Comparison of ENCODE assay signal across 8 cellular contexts in genomic region chr6:111604259-111605099, GRCh38. TPM values are rescaled to one million over a fixed set of nuclear protein-coding genes. Genes with fewer than 3 reads are reported as not detected.
DNase-seq lines count a peak whose midpoint lies in the region; ATAC-seq and TF ChIP-seq lines count a peak whose summit lies in the region.

No MANE protein-coding gene starts in this region.

- ATAC-seq in GM21529 (IDR thresholded peaks at IDR 0.05; ENCODE audit: unreplicated experiment) (no peak), SK-N-SH treated with all-trans-retinoic acid at 6 μM for 48 hours (no peak)

- H3K4me1 Mint-ChIP-seq in HFFc6 (ENCODE audit: low read depth) (peaks cover 82% of the 10 kb centered on the region), progenitor cell of endocrine pancreas (ENCODE audit: low read depth) (peaks cover 53% of the 10 kb centered on the region)

- H3K4me1 ChIP-seq in adrenal gland (replicated peaks in 1 of 2) (peaks cover 38 to 58% of the 10 kb centered on the region in 2 donors), right atrium auricular region (peaks cover 0 to 61% of the 10 kb centered on the region in 2 donors)

- H3K9me3 ChIP-seq in adrenal gland (replicated peaks in 1 of 3) (no peaks in the 10 kb centered on the region), right atrium auricular region (no peaks in the 10 kb centered on the region)

- TF ChIP-seq POLR2A in adrenal gland (IDR thresholded peaks at IDR 0.05), result peak; percentile 26 to 47

- H3K36me3 ChIP-seq in adrenal gland (replicated peaks in 1 of 2) (no peaks in the 10 kb centered on the region), right atrium auricular region (no peaks in the 10 kb centered on the region)

- WGBS in adrenal gland, 4 donors, result 13 to 35% (median 18%) methylated on average over 7 of the region's 7 CpGs

- TF ChIP-seq CTCF in AG09309 (IDR thresholded peaks at IDR 0.05; ENCODE audit: control insufficient read depth, insufficient read depth, low read depth, low read length, missing control alignments) (no peak), HFFc6 (IDR thresholded peaks at IDR 0.05) (no peak), adrenal gland (IDR thresholded peaks at IDR 0.05) (peak in 1 of 6 experiments; percentile 13), right atrium auricular region (IDR thresholded peaks at IDR 0.05) (no peak), progenitor cell of endocrine pancreas (IDR thresholded peaks at IDR 0.05; ENCODE audit: unreplicated experiment) (no peak)

- intact Hi-C loops in adrenal gland (cut with DNase I), result loop anchor here (2.0 to 10.0 kb wide), 3 partner anchors 120 to 398 kb away; partner anchors contain the start of gene REV3L (in 2 of the 2)

- H3K27ac ChIP-seq in adrenal gland (peak overlapping the region; percentile 95 to 97 (median 96)), right atrium auricular region (peak overlapping the region; percentile 94 to 99)

- H3K27ac Mint-ChIP-seq in HFFc6, result peak overlapping the region; percentile 98
- peak overlapping the region; percentile 67 for H3K27ac Mint-ChIP-seq in progenitor cell of endocrine pancreas

- H3K4me3 ChIP-seq in AG09309 (ENCODE audit: control insufficient read depth, low read depth, low read length) (peak overlapping the region; percentile 54), adrenal gland (peak overlapping the region in 2 of 4 donors; percentile 59 to 70), right atrium auricular region (peak overlapping the region; percentile 57 to 58)

- H3K4me3 Mint-ChIP-seq in HFFc6 (peak overlapping the region; percentile 92), progenitor cell of endocrine pancreas (ENCODE audit: low read depth) (peak overlapping the region; percentile 82)

- no peaks in the 10 kb centered on the region for H3K9me3 Mint-ChIP-seq in HFFc6
- no peaks in the 10 kb centered on the region for H3K9me3 Mint-ChIP-seq in progenitor cell of endocrine pancreas (ENCODE audit: low read depth)

- H3K36me3 Mint-ChIP-seq in HFFc6 (ENCODE audit: low read depth), result peaks cover 21% of the 10 kb centered on the region
- peaks cover 1% of the 10 kb centered on the region for H3K36me3 Mint-ChIP-seq in progenitor cell of endocrine pancreas (ENCODE audit: insufficient read depth)

- H3K27me3 Mint-ChIP-seq in HFFc6 (ENCODE audit: insufficient read depth), result peaks cover 4% of the 10 kb centered on the region
- no peaks in the 10 kb centered on the region for H3K27me3 Mint-ChIP-seq in progenitor cell of endocrine pancreas

- H3K27me3 ChIP-seq in adrenal gland (no peaks in the 10 kb centered on the region), right atrium auricular region (no peaks in the 10 kb centered on the region)

- DNase-seq in AG09309 (ENCODE audit: low read depth), result peak; percentile 83
- peak; percentile 83 for DNase-seq in HFFc6
- peak; percentile 48 to 80 (median 67) for DNase-seq in adrenal gland
- DNase-seq in right atrium auricular region (ENCODE audit: low spot score), result peak; percentile 94
- DNase-seq in progenitor cell of endocrine pancreas (ENCODE audit: low spot score, unreplicated experiment), result no peak
- no peak for DNase-seq in activated gamma-delta T cell (lab: John Stamatoyannopoulos, UW)

TF ChIP-seq in SK-N-SH treated with all-trans-retinoic acid at 6 μM for 48 hours, 23 proteins besides CTCF, POLR2A, EP300 and RAD21:
- no peak for TF ChIP-seq ZNF565 (CRISPR knock-in tag; conservative IDR thresholded peaks at IDR 0.05; ENCODE audit: low read depth)
- TF ChIP-seq ARNTL (CRISPR knock-in tag; IDR thresholded peaks at IDR 0.05; ENCODE audit: borderline replicate concordance, low read depth), result no peak
- no peak for TF ChIP-seq TOX (CRISPR knock-in tag; IDR thresholded peaks at IDR 0.05; ENCODE audit: borderline replicate concordance)
- no peak for TF ChIP-seq ESRRG (CRISPR knock-in tag; IDR thresholded peaks at IDR 0.05)
- TF ChIP-seq ZNF70 (CRISPR knock-in tag; IDR thresholded peaks at IDR 0.05), result no peak

RNA-seq across cellular contexts. Expression of gene TRAF3IP2, which starts 1.2 kb away (rescaled TPM):
- total RNA-seq in HFFc6 (2021; fragmentation: NEBNext Ultra II Directional; extraction: Animal tissue kit (Norgen Biotek cat#: 25700)), result 10 to 100 TPM; 28.9 to 47.0 (median 40.2) TPM
- total RNA-seq in adrenal gland (10 to 100 TPM; 35.7 to 53.7 (median 46.2) TPM), right atrium auricular region (10 to 100 TPM; 12.1 to 25.2 TPM), progenitor cell of endocrine pancreas (23.4 and 24.9 TPM in 2 replicates)
- 10 to 100 TPM; 32.9 to 70.8 (median 56.9) TPM for polyA plus RNA-seq in adrenal gland

Comparison
In these comparisons a context has a peak if more than half of its experiments do, and no peak if none do; other contexts are left out.
1. DNase-seq: peak in AG09309 (single experiment), HFFc6 (single experiment), adrenal gland (7 of 7) and right atrium auricular region (single experiment); none in progenitor cell of endocrine pancreas (single experiment) and activated gamma-delta T cell (single experiment).